ENCODE assay signal across 2 cellular contexts in the genomic region with DNA sequence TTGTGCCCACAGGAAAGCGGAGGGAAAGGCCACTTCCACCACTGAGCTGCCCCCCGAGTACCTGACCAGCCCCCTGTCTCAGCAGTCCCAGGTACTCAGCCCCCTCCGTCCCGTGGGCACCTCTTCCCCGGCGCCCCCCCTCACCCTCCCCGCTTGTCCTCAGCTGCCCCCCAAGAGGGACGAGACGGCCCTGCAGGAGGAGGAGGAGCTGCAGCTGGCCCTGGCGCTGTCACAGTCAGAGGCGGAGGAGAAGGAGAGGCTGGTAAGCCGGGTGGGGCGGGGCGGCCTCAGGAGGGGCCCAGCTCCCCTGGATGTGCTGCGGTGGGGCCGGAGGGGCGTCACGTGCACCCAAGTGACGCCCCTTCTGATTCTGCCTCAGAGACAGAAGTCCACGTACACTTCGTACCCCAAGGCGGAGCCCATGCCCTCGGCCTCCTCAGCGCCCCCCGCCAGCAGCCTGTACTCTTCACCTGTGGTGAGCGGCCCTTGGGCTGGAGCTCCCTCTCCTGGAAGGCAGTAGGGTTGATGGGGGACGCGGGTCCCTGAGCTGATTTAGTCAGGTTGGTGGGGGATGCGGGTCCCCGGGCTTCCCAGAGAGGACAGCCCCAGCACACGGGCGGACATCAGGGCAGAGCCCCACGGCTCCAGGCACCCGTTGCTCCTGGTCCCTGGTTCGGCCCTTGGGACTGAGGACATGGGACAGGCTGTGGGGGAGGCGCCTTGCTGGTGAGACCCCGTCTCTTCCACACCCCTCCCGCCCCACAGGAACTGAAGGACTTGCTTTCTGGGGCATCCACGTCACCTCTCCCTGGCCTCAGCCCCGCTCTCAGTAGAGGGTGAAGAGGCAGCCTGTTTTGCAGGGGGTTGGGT.
TF ChIP-seq lines count a peak whose summit lies in the region.

No MANE protein-coding gene starts in this region.

TF ChIP-seq in HepG2, 621 proteins besides CTCF, POLR2A, EP300 and RAD21:
- TF ChIP-seq STAG1 (CRISPR knock-in tag; IDR thresholded peaks at IDR 0.05) (peak; percentile 21; the same call in 1 of the 2 replicates), PATZ1 (CRISPR knock-in tag; IDR thresholded peaks at IDR 0.05) (no peak), TBP (CRISPR knock-in tag; IDR thresholded peaks at IDR 0.05) (no peak), RBM39 (IDR thresholded peaks at IDR 0.05; ENCODE audit: low read depth, low read length, poor library complexity, severe bottlenecking) (no peak), RBFOX2 (IDR thresholded peaks at IDR 0.05; ENCODE audit: low read depth, low read length) (0 out of 2 replicates have a peak, but pooled peaks have one; percentile 25), HES4 (CRISPR knock-in tag; IDR thresholded peaks at IDR 0.05; ENCODE audit: borderline replicate concordance) (0 out of 2 replicates have a peak, but pooled peaks have one; percentile 42), AGO2 (optimal IDR thresholded peaks at IDR 0.05; ENCODE audit: low read depth, low read length) (peak; percentile 80), PCBP1 (IDR thresholded peaks at IDR 0.05; ENCODE audit: borderline replicate concordance, low read depth, low read length) (0 out of 2 replicates have a peak, but pooled peaks have one; percentile 35), AGO1 (IDR thresholded peaks at IDR 0.05; ENCODE audit: low read depth, low read length, poor library complexity, severe bottlenecking) (peak; percentile 37)
- TF ChIP-seq, protein P1, sequence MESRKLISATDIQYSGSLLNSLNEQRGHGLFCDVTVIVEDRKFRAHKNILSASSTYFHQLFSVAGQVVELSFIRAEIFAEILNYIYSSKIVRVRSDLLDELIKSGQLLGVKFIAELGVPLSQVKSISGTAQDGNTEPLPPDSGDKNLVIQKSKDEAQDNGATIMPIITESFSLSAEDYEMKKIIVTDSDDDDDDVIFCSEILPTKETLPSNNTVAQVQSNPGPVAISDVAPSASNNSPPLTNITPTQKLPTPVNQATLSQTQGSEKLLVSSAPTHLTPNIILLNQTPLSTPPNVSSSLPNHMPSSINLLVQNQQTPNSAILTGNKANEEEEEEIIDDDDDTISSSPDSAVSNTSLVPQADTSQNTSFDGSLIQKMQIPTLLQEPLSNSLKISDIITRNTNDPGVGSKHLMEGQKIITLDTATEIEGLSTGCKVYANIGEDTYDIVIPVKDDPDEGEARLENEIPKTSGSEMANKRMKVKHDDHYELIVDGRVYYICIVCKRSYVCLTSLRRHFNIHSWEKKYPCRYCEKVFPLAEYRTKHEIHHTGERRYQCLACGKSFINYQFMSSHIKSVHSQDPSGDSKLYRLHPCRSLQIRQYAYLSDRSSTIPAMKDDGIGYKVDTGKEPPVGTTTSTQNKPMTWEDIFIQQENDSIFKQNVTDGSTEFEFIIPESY (CRISPR knock-in tag; IDR thresholded peaks at IDR 0.05), result peak; percentile 96

TF ChIP-seq in GM12891, 5 proteins besides CTCF, POLR2A, EP300 and RAD21:
- TF ChIP-seq POU2F2 (IDR thresholded peaks at IDR 0.05; ENCODE audit: low read depth, low read length) (no peak), POLR2AphosphoS5 (IDR thresholded peaks at IDR 0.05; ENCODE audit: low read depth, low read length) (no peak), TAF1 (IDR thresholded peaks at IDR 0.05; ENCODE audit: low read depth, low read length) (no peak), PAX5 (IDR thresholded peaks at IDR 0.05; ENCODE audit: insufficient read depth, low read length, severe bottlenecking) (no peak), SPI1 (IDR thresholded peaks at IDR 0.05; ENCODE audit: low read depth, low read length) (no peak)
